In the genomic region with DNA sequence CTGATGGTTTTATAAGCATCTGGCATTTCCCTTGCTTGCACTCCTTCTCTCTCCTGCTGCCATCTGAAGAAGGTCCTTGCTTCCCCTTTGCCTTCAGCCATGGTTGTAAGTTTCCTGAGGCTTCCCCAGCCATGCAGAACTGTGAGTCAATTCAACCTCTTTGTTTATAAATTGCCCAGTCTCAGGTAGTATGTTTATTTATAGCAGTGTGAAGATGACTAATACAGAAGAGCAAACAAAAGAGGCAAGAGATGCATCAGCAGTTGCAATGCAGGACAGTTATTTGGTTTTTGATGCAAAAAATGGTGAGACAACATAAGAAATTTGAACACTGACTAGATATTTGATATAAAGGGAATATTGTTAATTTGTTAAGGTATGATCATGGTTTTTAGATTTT, we compare ENCODE assay signal across 13 cellular contexts. TPM values are rescaled to one million over a fixed set of nuclear protein-coding genes. Genes with fewer than 3 reads are reported as not detected.
DNase-seq lines count a peak whose midpoint lies in the region; ATAC-seq, FAIRE-seq and TF ChIP-seq lines count a peak whose summit lies in the region.
"Had no signal": no experiment of that assay in that cellular context is flagged by ENCODE, and none has a peak within 500 bp of the region (broad histone marks: within the 10 kb centered on the region; RNA-seq: fewer than 3 reads in every experiment).

No MANE protein-coding gene starts in this region.

- DNase-seq in NCI-H345 treated with DMSO at 0.1 percent for 48 hours (lab: John Stamatoyannopoulos, UW; ENCODE audit: unreplicated experiment) (peak; percentile 33), neuronal stem cell (ENCODE audit: low spot score) (no peak), RCC 7860 (ENCODE audit: low spot score) (no peak), tibial artery (no peak), SHP77 treated with DMSO at 0.1 percent for 48 hours (lab: John Stamatoyannopoulos, UW) (no peak)
- DNase-seq: activated naive CD4-positive, alpha-beta T cell treated with anti-CD3 and anti-CD28 coated beads for 36 hours; DND-41; SK-N-SH had no signal

- H3K18ac ChIP-seq in neuronal stem cell (ENCODE audit: low read length): no peak overlapping the region

- H3K14ac ChIP-seq in neuronal stem cell (ENCODE audit: low read length): no peak overlapping the region

- H4K8ac ChIP-seq in neuronal stem cell (ENCODE audit: low read depth, low read length): no peak overlapping the region

- ATAC-seq in GM18867 (IDR thresholded peaks at IDR 0.05; ENCODE audit: unreplicated experiment) (peak; percentile 81), HG02870 (IDR thresholded peaks at IDR 0.05; ENCODE audit: unreplicated experiment) (peak; percentile 85)
- ATAC-seq: natural killer cell treated with Interleukin-12 subunit alpha and Interleukin-12 subunit beta and Interleukin-15 and Interleukin-18, amount 100 ng/mL, for 72 hours had no signal

- TF ChIP-seq CTCF in tibial artery (IDR thresholded peaks at IDR 0.05): no peak

- H2BK12ac ChIP-seq in neuronal stem cell (ENCODE audit: low read length): peak overlapping the region; percentile 27

- no peak overlapping the region for H3K4ac ChIP-seq in neuronal stem cell (ENCODE audit: low read length)

- no peak overlapping the region for H3K9ac ChIP-seq in neuronal stem cell (ENCODE audit: low read depth, low read length, poor library complexity)
- H3K9ac ChIP-seq: SK-N-SH had no signal

- H2BK5ac ChIP-seq in neuronal stem cell (ENCODE audit: low read length): no peak overlapping the region

- H2AK5ac ChIP-seq in neuronal stem cell (ENCODE audit: low read depth, low read length): no peak overlapping the region

- H2BK15ac ChIP-seq in neuronal stem cell (ENCODE audit: low read length): no peak overlapping the region

- no peak overlapping the region for H3K23ac ChIP-seq in neuronal stem cell (ENCODE audit: low read depth, low read length, poor library complexity)

- H3K27me3 ChIP-seq in neuronal stem cell (ENCODE audit: control insufficient read depth in 3 of 3, insufficient read depth in 3 of 3, low read depth in 1 of 3, low read length in 3 of 3) (peaks cover 0 to 4% (median 0%) of the 10 kb centered on the region in 3 experiments), tibial artery (no peaks in the 10 kb centered on the region)

- no peak overlapping the region for H2AFZ ChIP-seq in neuronal stem cell (ENCODE audit: low read length)

- H2BK120ac ChIP-seq in neuronal stem cell (ENCODE audit: low read depth, low read length): no peak overlapping the region

- no peak overlapping the region for H4K91ac ChIP-seq in neuronal stem cell (ENCODE audit: low read depth, low read length, poor library complexity)

- H3K36me3 ChIP-seq in neuronal stem cell (replicated peaks in 1 of 2; ENCODE audit: control insufficient read depth in 2 of 2, insufficient read depth in 2 of 2, low read length in 2 of 2): no peaks in the 10 kb centered on the region
- H3K36me3 ChIP-seq in tibial artery: no peaks in the 10 kb centered on the region

- H3K4me2 ChIP-seq in neuronal stem cell (ENCODE audit: insufficient read depth, low read length, poor library complexity, severe bottlenecking): no peak overlapping the region
- H3K4me2 ChIP-seq: SK-N-SH, smooth muscle cell had no signal

- H3K4me3 ChIP-seq in neuronal stem cell (ENCODE audit: low read length in 2 of 2) (no peak overlapping the region), tibial artery (no peak overlapping the region)
- H3K4me3 ChIP-seq: smooth muscle cell had no signal

- FAIRE-seq in RCC 7860 (lab: Jason Lieb, UNC): no peak
- FAIRE-seq: keratinocyte had no signal

- H3K4me1 ChIP-seq in neuronal stem cell (ENCODE audit: control insufficient read depth in 2 of 2, insufficient read depth in 1 of 2, low read depth in 1 of 2, low read length in 2 of 2): peaks cover 0 to 8% of the 10 kb centered on the region in 2 donors
- H3K4me1 ChIP-seq in tibial artery: peaks cover 0 to 20% (median 11%) of the 10 kb centered on the region in 4 donors

- no peak overlapping the region for H3K27ac ChIP-seq in neuronal stem cell (replicated peaks; ENCODE audit: low read length)
- H3K27ac ChIP-seq in tibial artery: no peak overlapping the region

- H3K9me3 ChIP-seq in neuronal stem cell (replicated peaks in 1 of 2; ENCODE audit: control insufficient read depth in 2 of 2, insufficient read depth in 1 of 2, low read depth in 1 of 2, low read length in 2 of 2): no peaks in the 10 kb centered on the region
- no peaks in the 10 kb centered on the region for H3K9me3 ChIP-seq in tibial artery
- H3K9me3 ChIP-seq: SK-N-SH had no signal

- H3K79me1 ChIP-seq in neuronal stem cell (ENCODE audit: low read depth, low read length): no peaks in the 10 kb centered on the region

- intact Hi-C loops in tibial artery (cut with DNase I; ENCODE audit: low total_unique reads): no loop called here

RNA-seq across cellular contexts. Expression of gene TMEM100, which starts 16.8 kb away (rescaled TPM):
- polyA plus RNA-seq in neuronal stem cell (2013, experiment 1 of 2): 0.89 TPM
- polyA plus RNA-seq in neuronal stem cell (2013, experiment 2 of 2): 1.1 TPM

RNA-seq across cellular contexts. Expression of gene PCTP, which starts 45.0 kb away (rescaled TPM):
- polyA plus RNA-seq in neuronal stem cell (2013, experiment 1 of 2): 19.5 TPM
- 19.9 TPM for polyA plus RNA-seq in neuronal stem cell (2013, experiment 2 of 2)
